8 cellular contexts compared by ENCODE assay signal in genomic region chr17:50425682-50426471, GRCh38. TPM values are rescaled to one million over a fixed set of nuclear protein-coding genes. Genes with fewer than 3 reads are reported as not detected.
DNase-seq lines count a peak whose midpoint lies in the region; ATAC-seq and TF ChIP-seq lines count a peak whose summit lies in the region.

TSS of gene ACSF2 (plus strand) at chr17:50426218. CDS start at chr17:50426262, 44 bp downstream.

- H3K9me2 ChIP-seq in MM.1S (replicated peaks; ENCODE audit: insufficient read depth, low read length) = no peaks in the 10 kb centered on the region

- no peaks in the 10 kb centered on the region for H3K27me3 ChIP-seq in MM.1S (replicated peaks; ENCODE audit: insufficient read depth, low read length)
- H3K27me3 ChIP-seq in left lung = no peaks in the 10 kb centered on the region

- 0 out of 2 replicates have a peak, but pooled peaks cover 10% of the 10 kb centered on the region for H3K79me2 ChIP-seq in MM.1S (ENCODE audit: low read length)

- H3K4me2 ChIP-seq in MM.1S (ENCODE audit: low read depth, low read length) = peak within 1 kb of the TSS; percentile 94

- no peaks in the 10 kb centered on the region for H3K9me3 ChIP-seq in MM.1S (replicated peaks; ENCODE audit: insufficient read depth, low read length)
- H3K9me3 ChIP-seq in left lung = no peaks in the 10 kb centered on the region

- peaks cover 0 to 5% (median 0%) of the 10 kb centered on the region in 3 donors for H3K27me3 Mint-ChIP-seq in CD14-positive monocyte (ENCODE audit: low read depth in 3 of 3)

- peak within 1 kb of the TSS; percentile 80 to 92 for H3K4me3 Mint-ChIP-seq in CD14-positive monocyte

- H2AFZ ChIP-seq in MM.1S (ENCODE audit: low read length) = peak within 1 kb of the TSS; percentile 93

- TF ChIP-seq CTCF in CD14-positive monocyte (IDR thresholded peaks at IDR 0.05) = no peak
- TF ChIP-seq CTCF in MM.1S (IDR thresholded peaks at IDR 0.05; ENCODE audit: low read length) = no peak
- TF ChIP-seq CTCF in left lung (IDR thresholded peaks at IDR 0.05) = no peak

- peaks cover 48% of the 10 kb centered on the region for H3K4me1 Mint-ChIP-seq in CD14-positive monocyte

- H3K9ac ChIP-seq in MM.1S (ENCODE audit: low read length) = peak within 1 kb of the TSS; percentile 48

- H3K4me1 ChIP-seq in MM.1S (ENCODE audit: low read length) (peaks cover 17% of the 10 kb centered on the region), left lung (peaks cover 20 to 69% of the 10 kb centered on the region in 2 donors)

- H3K36me3 Mint-ChIP-seq in CD14-positive monocyte = no peaks in the 10 kb centered on the region

- H3K27ac Mint-ChIP-seq in CD14-positive monocyte = peak within 1 kb of the TSS; percentile 45 to 83 (median 73)

- H3K4me3 ChIP-seq in MM.1S (ENCODE audit: low read length) (peak within 1 kb of the TSS; percentile 66), left lung (peak within 1 kb of the TSS; percentile 62 to 77)

- ATAC-seq in GM21390 (IDR thresholded peaks at IDR 0.05; ENCODE audit: unreplicated experiment) (peak; percentile 54), left lung (peak; percentile 89)

- H3K9me3 Mint-ChIP-seq in CD14-positive monocyte = no peaks in the 10 kb centered on the region

- peaks cover 13% of the 10 kb centered on the region for H3F3A ChIP-seq in MM.1S (ENCODE audit: insufficient read depth, low read length)

- intact Hi-C loops in CD14-positive monocyte (cut with micrococcal nuclease) = no loop called here
- intact Hi-C loops in left lung (cut with DNase I) = no loop called here

- DNase-seq in CD14-positive monocyte (ENCODE audit: low spot score) (peak; percentile 54), MM.1S (peak; percentile 74), left lung (peak; percentile 80 to 95), NCI-H1092 treated with DMSO at 0.1 percent for 48 hours (lab: John Stamatoyannopoulos, UW) (no peak)
- peak; percentile 48 to 62 for DNase-seq in activated CD4-positive, alpha-beta T cell treated with anti-CD3 and anti-CD28 coated beads for 24 hours (ENCODE audit: low read depth in 2 of 2)
- peak; percentile 67 for DNase-seq in stimulated activated CD4-positive, alpha-beta T cell treated with anti-CD3 and anti-CD28 coated beads, Interleukin-4, amount 100 ng/mL, for 24 hours

- no peaks in the 10 kb centered on the region for H4K20me1 ChIP-seq in MM.1S (ENCODE audit: insufficient read depth, low read length)

- H3K27ac ChIP-seq in MM.1S (ENCODE audit: low read length) (peak within 1 kb of the TSS; percentile 41; the same call in 1 of the 2 replicates), cingulate gyrus (ENCODE audit: low read depth, low read length) (peak within 1 kb of the TSS; percentile 32), left lung (peak within 1 kb of the TSS; percentile 74 to 83)

- no peaks in the 10 kb centered on the region for H3K36me3 ChIP-seq in MM.1S (replicated peaks; ENCODE audit: insufficient read depth, low read length)
- H3K36me3 ChIP-seq in left lung = no peaks in the 10 kb centered on the region

RNA-seq across cellular contexts. Expression of gene ACSF2, which starts in this region (rescaled TPM):
- 1 to 10 TPM; 2.8 to 5.5 TPM for polyA plus RNA-seq in CD14-positive monocyte
- total RNA-seq in left lung = 100 to 1,000 TPM in 1 of 2 donors, 10 to 100 TPM in 1; 60.9 to 148 TPM
